In genomic region chr11:78660451-78660850, GRCh38 we compare ENCODE assay signal across 16 cellular contexts.
"Had no signal": no experiment of that assay in that cellular context is flagged by ENCODE, and none has a peak within 500 bp of the region (broad histone marks: within the 10 kb centered on the region; RNA-seq: fewer than 3 reads in every experiment).

No MANE protein-coding gene starts in this region.

- H3K27ac Mint-ChIP-seq: activated T-cell treated with anti-CD3 and anti-CD28 coated beads, Interleukin-2, amount 50 U/mL, for 72 hours; naive thymus-derived CD4-positive, alpha-beta T cell had no signal

- H3K27me3 Mint-ChIP-seq: progenitor cell of endocrine pancreas had no signal

- H3K36me3 Mint-ChIP-seq: naive thymus-derived CD4-positive, alpha-beta T cell had no signal

- H3K9me3 Mint-ChIP-seq: activated T-cell treated with anti-CD3 and anti-CD28 coated beads, Interleukin-2, amount 50 U/mL, for 72 hours had no signal

- H3K4me3 ChIP-seq: colonic mucosa, lung, smooth muscle cell, thyroid gland had no signal

- H3K36me3 ChIP-seq: colonic mucosa, neutrophil had no signal

- H3K9me3 ChIP-seq: colonic mucosa, neutrophil, thyroid gland had no signal

- H3K4me3 Mint-ChIP-seq: activated T-cell treated with anti-CD3 and anti-CD28 coated beads, Interleukin-2, amount 50 U/mL, for 72 hours; naive thymus-derived CD4-positive, alpha-beta T cell had no signal

- H3K27ac ChIP-seq: colonic mucosa, neutrophil, thyroid gland had no signal

- H3K4me1 ChIP-seq: colonic mucosa had no signal

- ATAC-seq: activated T-cell treated with anti-CD3 and anti-CD28 coated beads, Interleukin-2, amount 50 U/mL, for 72 hours; naive thymus-derived CD4-positive, alpha-beta T cell; right cardiac atrium had no signal

- H3K4me1 Mint-ChIP-seq: naive thymus-derived CD4-positive, alpha-beta T cell had no signal

- H3K27me3 ChIP-seq: colonic mucosa, neutrophil, thyroid gland had no signal

- DNase-seq: activated CD4-positive, alpha-beta T cell treated with anti-CD3 and anti-CD28 coated beads, Interleukin-2, amount 50 U/mL, for 1 hour; activated naive CD4-positive, alpha-beta T cell; activated T-cell treated with anti-CD3 and anti-CD28 coated beads, Interleukin-2, amount 50 U/mL, for 72 hours; aorta; colonic mucosa; effector CD4-positive, alpha-beta T cell; naive thymus-derived CD4-positive, alpha-beta T cell; right cardiac atrium; T-helper 2 cell; thyroid gland had no signal

- FAIRE-seq: TTC549, urothelium cell line had no signal

- H3K4me2 ChIP-seq: smooth muscle cell had no signal
